8 cellular contexts compared by ENCODE assay signal in the genomic region with DNA sequence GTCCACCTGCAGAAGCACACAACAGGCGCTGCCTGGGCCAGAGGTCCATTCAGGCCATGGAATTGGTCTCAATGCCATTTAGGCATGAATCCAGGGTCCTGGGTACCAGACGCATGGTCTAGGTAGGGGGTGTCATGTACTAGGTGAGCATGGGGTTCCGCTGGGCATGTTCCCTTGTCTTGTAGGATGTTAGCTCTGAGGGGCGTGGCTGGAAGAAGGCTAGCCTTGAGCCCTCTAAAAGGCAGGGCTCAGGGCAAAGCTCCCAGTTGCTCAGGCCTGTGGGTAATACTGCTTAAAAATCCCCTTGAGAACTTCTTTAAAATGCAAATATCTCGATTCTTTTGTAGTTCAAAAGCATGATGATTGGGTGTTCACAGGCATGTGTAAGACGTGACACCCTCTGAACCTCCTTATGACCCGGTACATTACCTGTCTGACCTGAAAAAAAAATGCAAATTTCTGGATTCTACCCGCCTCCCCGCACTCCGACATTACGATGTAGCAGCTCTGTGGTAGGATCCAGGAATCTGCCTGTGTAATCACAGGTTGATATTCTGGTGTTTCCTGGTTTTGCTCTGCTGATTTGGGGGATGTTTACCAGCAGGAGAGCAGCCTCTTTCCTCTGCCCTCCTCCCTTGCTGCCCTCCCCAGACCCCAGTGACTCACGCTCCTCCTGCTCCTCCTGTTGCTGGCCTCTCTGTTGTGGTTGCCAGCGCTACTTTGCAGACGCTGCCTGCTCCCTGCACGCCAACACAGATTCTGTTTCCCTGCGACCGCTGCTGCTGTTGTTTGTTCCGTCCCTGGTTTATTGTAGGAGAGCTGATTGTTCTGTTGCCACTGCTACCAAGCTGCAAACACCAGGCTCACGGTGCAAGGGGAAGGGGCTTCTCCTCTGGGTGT. TPM values are rescaled to one million over a fixed set of nuclear protein-coding genes. Genes with fewer than 3 reads are reported as not detected.
A peak's percentile ranks its signal among the peaks of the same experiment; 100 is the strongest.
DNase-seq lines count a peak whose midpoint lies in the region; ATAC-seq and TF ChIP-seq lines count a peak whose summit lies in the region.

No MANE protein-coding gene starts in this region.

- TF ChIP-seq CTCF in omental fat pad (IDR thresholded peaks at IDR 0.05): no peak

- peak; percentile 69 for ATAC-seq in HG02885 (IDR thresholded peaks at IDR 0.05; ENCODE audit: poor library complexity, unreplicated experiment)
- ATAC-seq in omental fat pad (ENCODE audit: low FRiP score): peak; percentile 97

- peak; percentile 10 for DNase-seq in SKM-1 treated with dmso at 0.1 percent for 144 hours (lab: John Stamatoyannopoulos, UW; ENCODE audit: unreplicated experiment)
- no peak for DNase-seq in SKM-1 (lab: John Stamatoyannopoulos, UW; ENCODE audit: unreplicated experiment)
- peak; percentile 44 for DNase-seq in NOMO-1 treated with dmso at 0.1 percent for 144 hours (lab: John Stamatoyannopoulos, UW; ENCODE audit: unreplicated experiment)
- DNase-seq in activated effector memory CD4-positive, alpha-beta T cell treated with anti-CD3 and anti-CD28 coated beads, Interleukin-2, amount 50 U/mL, for 16 hours: peak; percentile 90
- DNase-seq in foreskin melanocyte: peak; percentile 74
- peak; percentile 58 for DNase-seq in omental fat pad (ENCODE audit: low spot score)
- DNase-seq in superior temporal gyrus (ENCODE audit: extremely low spot score): peak; percentile 67

RNA-seq across cellular contexts. Expression of a gene that starts 5.7 kb away (rescaled TPM):
- under 1 TPM in 3 of 4 donors, not detected in 1; 0.12 to 0.56 (median 0.13) TPM for total RNA-seq in omental fat pad
